ENCODE assay signal across 1 cellular context in the genomic region with DNA sequence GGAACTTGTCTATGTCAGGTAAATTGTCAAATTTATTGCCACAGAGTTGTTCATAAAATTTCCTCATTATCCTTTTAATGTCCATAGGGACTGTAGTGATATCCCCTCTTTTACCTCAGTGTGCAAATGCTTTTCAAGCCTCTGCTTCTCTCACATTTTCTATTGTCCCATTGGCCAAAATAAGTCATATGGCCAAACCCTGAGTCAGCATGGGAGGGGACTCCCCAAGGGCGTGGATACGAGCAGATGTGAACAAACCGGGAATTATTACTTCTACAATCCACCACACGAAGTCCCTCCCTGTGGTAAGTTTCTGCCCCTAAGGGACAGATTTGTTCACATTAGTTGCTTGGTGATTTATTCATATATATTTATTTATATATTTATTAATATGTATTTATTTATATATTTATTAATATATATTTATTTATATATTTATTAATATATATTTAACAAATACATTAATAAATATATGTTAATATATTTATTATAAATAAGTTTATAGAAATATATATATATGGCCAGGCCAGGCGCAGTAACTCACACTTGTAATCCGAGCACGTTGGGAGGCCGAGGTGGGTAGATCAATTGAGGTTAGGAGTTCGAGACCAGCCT.
TF ChIP-seq lines count a peak whose summit lies in the region.

No MANE protein-coding gene starts in this region.

TF ChIP-seq in GM12878, 131 proteins besides CTCF, POLR2A, EP300 and RAD21 (continued from another document):
- no peak for TF ChIP-seq EZH2 (IDR thresholded peaks at IDR 0.05; ENCODE audit: borderline replicate concordance, control insufficient read depth, low read depth, low read length)
- no peak for TF ChIP-seq POLR2AphosphoS2 (IDR thresholded peaks at IDR 0.05; ENCODE audit: low read depth, low read length)
- no peak for TF ChIP-seq TBL1XR1 (IDR thresholded peaks at IDR 0.05; ENCODE audit: low read depth, low read length)
- TF ChIP-seq PML (IDR thresholded peaks at IDR 0.05; ENCODE audit: low read length) = no peak
- no peak for TF ChIP-seq E2F8 (IDR thresholded peaks at IDR 0.05; ENCODE audit: low read depth, partially characterized antibody)
- no peak for TF ChIP-seq MEF2B (IDR thresholded peaks at IDR 0.05; ENCODE audit: partially characterized antibody, poor library complexity, severe bottlenecking)
